ENCODE assay signal across 8 cellular contexts in the genomic region with DNA sequence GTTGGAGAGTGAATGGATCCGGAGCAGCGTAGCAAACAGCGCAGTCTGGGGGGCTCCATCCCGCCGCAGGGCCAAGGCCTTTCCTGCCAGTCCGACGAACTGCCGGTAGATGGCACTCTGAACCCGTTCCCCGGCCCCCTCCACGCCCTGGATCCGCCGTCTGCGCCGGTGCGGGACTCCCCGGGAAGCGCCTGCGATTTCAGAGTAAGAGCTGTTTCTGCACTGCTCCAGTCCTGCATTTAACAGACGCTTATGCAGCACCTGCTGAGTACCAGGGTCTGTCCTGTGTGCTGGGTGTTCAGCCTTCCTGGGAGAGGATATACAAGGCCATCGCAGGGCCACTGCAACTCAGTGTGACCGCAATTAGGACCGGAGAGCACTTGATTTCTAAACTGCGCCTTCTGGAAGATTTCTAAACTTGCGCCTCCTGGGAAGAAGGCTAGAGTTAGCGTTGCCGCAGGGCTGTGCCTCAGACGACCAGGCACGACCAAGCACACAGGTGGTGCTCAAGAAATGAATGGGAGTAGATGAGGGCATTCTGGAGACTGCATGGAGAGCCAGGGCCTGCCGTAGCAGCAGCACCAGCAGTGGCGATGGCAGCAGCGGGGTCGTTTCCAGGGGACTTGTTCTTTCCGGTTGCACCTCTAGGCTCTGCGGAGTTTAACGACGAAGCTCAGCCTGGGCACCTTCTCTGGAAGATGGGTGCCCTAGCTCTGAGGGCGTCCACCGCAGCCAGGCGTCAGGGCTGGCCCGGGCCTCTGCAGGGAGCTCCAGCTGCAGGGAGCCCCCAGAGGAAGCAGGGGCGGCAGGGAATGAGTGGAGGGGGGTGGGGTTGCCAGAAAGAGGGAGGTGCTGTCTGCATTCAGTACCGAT. TPM values are rescaled to one million over a fixed set of nuclear protein-coding genes. Genes with fewer than 3 reads are reported as not detected.
DNase-seq lines count a peak whose midpoint lies in the region; ATAC-seq and TF ChIP-seq lines count a peak whose summit lies in the region.

No MANE protein-coding gene starts in this region.

- H3K36me3 Mint-ChIP-seq in activated CD4-positive, alpha-beta T cell treated with anti-CD3 and anti-CD28 coated beads for 36 hours (ENCODE audit: low read depth) = no peaks in the 10 kb centered on the region
- H3K36me3 Mint-ChIP-seq in chondrocyte (ENCODE audit: low read depth) = no peaks in the 10 kb centered on the region

- no peaks in the 10 kb centered on the region for H3K9me3 Mint-ChIP-seq in activated CD4-positive, alpha-beta T cell treated with anti-CD3 and anti-CD28 coated beads for 36 hours (ENCODE audit: low read depth)
- no peaks in the 10 kb centered on the region for H3K9me3 Mint-ChIP-seq in chondrocyte (ENCODE audit: low read depth)

- CTCF ChIA-PET in activated CD4-positive, alpha-beta T cell treated with anti-CD3 and anti-CD28 coated beads for 36 hours (lab: Charles Lee) = interaction anchor here (0.6 to 14.5 kb wide), 21 partner anchors 9 to 364 kb away, joined by 3 to 282 read pairs (median 5); no protein-coding TSS in a partner anchor

- peaks cover 30% of the 10 kb centered on the region for H3K27me3 Mint-ChIP-seq in activated CD4-positive, alpha-beta T cell treated with anti-CD3 and anti-CD28 coated beads for 36 hours
- peaks cover 75% of the 10 kb centered on the region for H3K27me3 Mint-ChIP-seq in chondrocyte (ENCODE audit: low read depth)

- ATAC-seq in HG02798 (IDR thresholded peaks at IDR 0.05; ENCODE audit: poor library complexity, unreplicated experiment) (peak; percentile 69), left lung (peak; percentile 98), HG02970 (IDR thresholded peaks at IDR 0.05; ENCODE audit: low FRiP score, unreplicated experiment) (no peak)
- ATAC-seq in activated CD4-positive, alpha-beta T cell treated with anti-CD3 and anti-CD28 coated beads for 36 hours = peak; percentile 93

- peaks cover 4% of the 10 kb centered on the region for H3K4me1 Mint-ChIP-seq in activated CD4-positive, alpha-beta T cell treated with anti-CD3 and anti-CD28 coated beads for 36 hours
- H3K4me1 Mint-ChIP-seq in chondrocyte (ENCODE audit: low read depth) = peaks cover 7% of the 10 kb centered on the region

- DNase-seq in GM12864 (ENCODE audit: low read depth) (no peak), NCI-H2196 (lab: John Stamatoyannopoulos, UW; ENCODE audit: unreplicated experiment) (peak; percentile 83), chondrocyte (ENCODE audit: low spot score) (peak; percentile 92), left lung (peak; percentile 77 to 93)
- peak; percentile 88 for DNase-seq in activated CD4-positive, alpha-beta T cell treated with anti-CD3 and anti-CD28 coated beads for 36 hours
- peak; percentile 72 for DNase-seq in stimulated activated CD4-positive, alpha-beta T cell treated with anti-CD3 and anti-CD28 coated beads, Interleukin-4, amount 100 ng/mL, for 24 hours

- H3K9me3 ChIP-seq in left lung = no peaks in the 10 kb centered on the region

- H3K27me3 ChIP-seq in left lung = peaks cover 7 to 74% of the 10 kb centered on the region in 2 donors

- H3K4me1 ChIP-seq in left lung = peaks cover 0 to 10% of the 10 kb centered on the region in 2 donors

- H3K4me3 ChIP-seq in GM12864 (ENCODE audit: low read depth, low read length) (no peak overlapping the region), left lung (no peak overlapping the region)

- no peak overlapping the region for H3K27ac Mint-ChIP-seq in activated CD4-positive, alpha-beta T cell treated with anti-CD3 and anti-CD28 coated beads for 36 hours
- H3K27ac Mint-ChIP-seq in chondrocyte (ENCODE audit: unreplicated experiment) = no peak overlapping the region

- POLR2A ChIA-PET in activated CD4-positive, alpha-beta T cell treated with anti-CD3 and anti-CD28 coated beads for 36 hours (lab: Charles Lee) = no interaction called here

- TF ChIP-seq CTCF in GM12864 (IDR thresholded peaks at IDR 0.05; ENCODE audit: low read depth, low read length, missing control alignments) (peak; percentile 85), chondrocyte (IDR thresholded peaks at IDR 0.05) (peak; percentile 97), left lung (IDR thresholded peaks at IDR 0.05) (peak; percentile 80 to 82)

- H3K4me3 Mint-ChIP-seq in activated CD4-positive, alpha-beta T cell treated with anti-CD3 and anti-CD28 coated beads for 36 hours = peak overlapping the region; percentile 40
- H3K4me3 Mint-ChIP-seq in chondrocyte (ENCODE audit: unreplicated experiment) = peak overlapping the region; percentile 61

- no peaks in the 10 kb centered on the region for H3K36me3 ChIP-seq in left lung

- intact Hi-C loops in activated CD4-positive, alpha-beta T cell treated with anti-CD3 and anti-CD28 coated beads for 36 hours (cut with DNase I, micrococcal nuclease) = loop anchor here (1.0 to 5.0 kb wide), 5 partner anchors 85 to 364 kb away; no protein-coding TSS in a partner anchor
- intact Hi-C loops in left lung (cut with DNase I) = loop anchor here (5.0 to 10.0 kb wide), 2 partner anchors 78 to 86 kb away; no protein-coding TSS in a partner anchor

- H3K27ac ChIP-seq in left lung = no peak overlapping the region

RNA-seq across cellular contexts. Expression of a gene that starts 14.3 kb away (rescaled TPM):
- not detected for total RNA-seq in activated CD4-positive, alpha-beta T cell treated with anti-CD3 and anti-CD28 coated beads for 36 hours
- total RNA-seq in chondrocyte = not detected in 3 replicates
- under 1 TPM; 0.03 to 0.18 TPM for total RNA-seq in left lung

RNA-seq across cellular contexts. Expression of a gene that starts 19.3 kb away (rescaled TPM):
- not detected for total RNA-seq in activated CD4-positive, alpha-beta T cell treated with anti-CD3 and anti-CD28 coated beads for 36 hours
- total RNA-seq in chondrocyte (not detected in 3 replicates), left lung (under 1 TPM in 1 of 2 donors, not detected in 1; 0.24 TPM)
